ENCODE assay signal across 1 cellular context in genomic region chr6:17098538-17098937, GRCh38.
TF ChIP-seq lines count a peak whose summit lies in the region.

No MANE protein-coding gene starts in this region.

TF ChIP-seq in SK-N-SH treated with all-trans-retinoic acid at 6 μM for 48 hours, 23 proteins besides CTCF, POLR2A, EP300 and RAD21 (continued from another document):
- no peak for TF ChIP-seq POU6F1 (CRISPR knock-in tag; IDR thresholded peaks at IDR 0.05; ENCODE audit: borderline replicate concordance, low read depth)
- TF ChIP-seq ZNF70 (CRISPR knock-in tag; IDR thresholded peaks at IDR 0.05) = no peak
- no peak for TF ChIP-seq ZC3H10 (CRISPR knock-in tag; IDR thresholded peaks at IDR 0.05)
- no peak for TF ChIP-seq BACH2 (CRISPR knock-in tag; IDR thresholded peaks at IDR 0.05; ENCODE audit: borderline replicate concordance)
- TF ChIP-seq PATZ1 (CRISPR knock-in tag; IDR thresholded peaks at IDR 0.05; ENCODE audit: borderline replicate concordance) = no peak
- no peak for TF ChIP-seq CSDC2 (CRISPR knock-in tag; IDR thresholded peaks at IDR 0.05)
- no peak for TF ChIP-seq ISL1 (CRISPR knock-in tag; IDR thresholded peaks at IDR 0.05)
- no peak for TF ChIP-seq ZFP3 (CRISPR knock-in tag; IDR thresholded peaks at IDR 0.05)
- no peak for TF ChIP-seq PPARA (CRISPR knock-in tag; IDR thresholded peaks at IDR 0.05; ENCODE audit: borderline replicate concordance)
- no peak for TF ChIP-seq ZFP30 (CRISPR knock-in tag; IDR thresholded peaks at IDR 0.05)
